In the genomic region with DNA sequence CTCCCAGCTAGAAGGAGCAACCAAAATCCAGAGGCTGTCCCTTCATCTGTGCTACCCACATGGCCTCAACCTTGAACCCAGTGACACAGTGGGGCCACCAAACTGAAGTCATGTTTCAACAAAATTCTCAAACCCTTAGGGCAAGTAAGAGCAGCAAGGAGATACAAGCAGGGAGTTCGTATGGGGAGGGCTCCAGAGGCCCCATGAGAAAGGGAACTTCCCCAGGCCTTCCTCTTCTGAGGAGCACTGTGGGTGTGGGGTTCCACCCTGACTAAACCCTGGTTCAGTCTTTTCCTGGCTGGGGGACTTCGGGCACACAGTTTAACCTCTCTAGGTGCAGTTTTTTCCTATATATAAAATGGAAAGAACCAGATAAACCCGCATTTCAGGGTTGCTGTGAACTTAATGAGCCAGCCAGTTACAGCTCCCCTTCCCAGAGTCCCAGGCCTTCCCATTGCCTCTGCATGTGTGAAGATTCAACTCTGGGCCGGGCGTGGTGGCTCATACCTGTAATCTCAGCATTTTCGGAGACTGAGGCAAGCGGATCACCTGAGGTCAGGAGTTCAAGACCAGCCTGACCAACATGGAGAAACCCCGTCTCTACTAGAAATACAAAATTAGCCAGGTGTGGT, we compare ENCODE assay signal across 1 cellular context.
TF ChIP-seq lines count a peak whose summit lies in the region.

No MANE protein-coding gene starts in this region.

TF ChIP-seq in K562, 482 proteins besides CTCF, POLR2A, EP300 and RAD21 (continued from another document):
- no peak for TF ChIP-seq HMG20A (CRISPR knock-in tag; conservative IDR thresholded peaks at IDR 0.05)
